14 cellular contexts compared by ENCODE assay signal in the genomic region with DNA sequence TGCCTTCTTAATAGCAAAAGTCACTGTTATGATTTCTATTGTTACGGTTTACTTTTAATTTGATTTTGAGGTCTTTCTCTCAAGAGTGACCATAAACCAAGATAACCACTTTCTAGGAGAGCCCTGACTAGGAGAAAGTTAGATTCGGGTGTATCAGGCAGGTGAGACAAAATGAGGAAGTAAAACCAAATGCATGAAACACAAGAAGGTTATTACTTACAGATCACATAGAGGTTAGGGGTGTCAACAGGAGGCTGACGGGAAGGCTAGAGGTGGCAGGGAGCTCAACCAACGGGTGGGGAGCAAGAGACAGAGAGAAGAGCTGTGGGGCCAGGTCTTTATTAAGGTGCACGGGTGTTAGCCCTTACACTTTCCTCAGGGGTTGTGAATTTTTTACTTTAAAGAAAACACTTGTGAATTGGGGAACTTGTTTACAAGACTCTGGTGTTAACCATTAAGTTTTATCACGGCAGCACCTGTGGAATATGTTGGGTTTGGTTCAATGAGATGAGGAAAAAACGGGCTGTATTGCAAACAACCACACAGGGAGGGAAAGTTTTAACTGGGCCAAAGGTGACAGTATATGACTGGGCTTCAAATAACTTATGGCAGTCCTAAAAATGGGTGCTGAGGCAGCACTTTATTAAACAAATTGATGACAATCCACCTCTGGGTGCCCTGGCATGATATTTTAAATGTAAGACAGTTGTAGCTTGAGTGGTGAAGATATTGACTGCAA.
DNase-seq lines count a peak whose midpoint lies in the region; ATAC-seq and TF ChIP-seq lines count a peak whose summit lies in the region.
"Had no signal": no experiment of that assay in that cellular context is flagged by ENCODE, and none has a peak within 500 bp of the region (broad histone marks: within the 10 kb centered on the region; RNA-seq: fewer than 3 reads in every experiment).

No MANE protein-coding gene starts in this region.

- in situ Hi-C loops in GM13976 (cut with MboI; ENCODE audit: low sequenced_read_pairs, unreplicated experiment) = no loop called here

- ATAC-seq in GM19395 (IDR thresholded peaks at IDR 0.05; ENCODE audit: unreplicated experiment) (peak; percentile 95), HG02852 (IDR thresholded peaks at IDR 0.05; ENCODE audit: unreplicated experiment) (peak; percentile 87), HG03565 (IDR thresholded peaks at IDR 0.05; ENCODE audit: unreplicated experiment) (peak; percentile 94), esophagus mucosa (no peak), left lobe of liver (no peak)
- ATAC-seq: activated naive CD8-positive, alpha-beta T cell treated with anti-CD3 and anti-CD28 coated beads, Interleukin-2, amount 50 U/mL, for 24 hours; lower lobe of right lung; stimulated activated naive CD8-positive, alpha-beta T cell treated with anti-CD3 and anti-CD28 coated beads, Interleukin-15, amount 100 ng/mL, for 72 hours had no signal

- peak; percentile 40 for DNase-seq in GM13976 (ENCODE audit: low spot score)
- DNase-seq in dermis blood vessel endothelial cell = no peak
- no peak for DNase-seq in left lobe of liver (ENCODE audit: low spot score)
- DNase-seq in D341Med (ENCODE audit: low spot score) = no peak
- DNase-seq: activated naive CD8-positive, alpha-beta T cell treated with anti-CD3 and anti-CD28 coated beads, Interleukin-2, amount 50 U/mL, for 24 hours; H7; lower lobe of right lung; ovary; stimulated activated CD4-positive, alpha-beta T cell treated with anti-CD3 and anti-CD28 coated beads, Interleukin-4, amount 100 ng/mL, for 1 hour; stimulated activated naive CD8-positive, alpha-beta T cell treated with anti-CD3 and anti-CD28 coated beads, Interleukin-15, amount 100 ng/mL, for 72 hours had no signal

- TF ChIP-seq CTCF in GM13976 (IDR thresholded peaks at IDR 0.05; ENCODE audit: borderline replicate concordance, control extremely low read depth, extremely low read depth, insufficient read depth, missing control alignments) = no peak

Comparison
In these comparisons a context has a peak if more than half of its experiments do, and no peak if none do; other contexts are left out.
1. ATAC-seq: peak in GM19395 (single experiment), HG02852 (single experiment) and HG03565 (single experiment); none in esophagus mucosa (single experiment) and left lobe of liver (single experiment).